1 cellular context compared by ENCODE assay signal in the genomic region with DNA sequence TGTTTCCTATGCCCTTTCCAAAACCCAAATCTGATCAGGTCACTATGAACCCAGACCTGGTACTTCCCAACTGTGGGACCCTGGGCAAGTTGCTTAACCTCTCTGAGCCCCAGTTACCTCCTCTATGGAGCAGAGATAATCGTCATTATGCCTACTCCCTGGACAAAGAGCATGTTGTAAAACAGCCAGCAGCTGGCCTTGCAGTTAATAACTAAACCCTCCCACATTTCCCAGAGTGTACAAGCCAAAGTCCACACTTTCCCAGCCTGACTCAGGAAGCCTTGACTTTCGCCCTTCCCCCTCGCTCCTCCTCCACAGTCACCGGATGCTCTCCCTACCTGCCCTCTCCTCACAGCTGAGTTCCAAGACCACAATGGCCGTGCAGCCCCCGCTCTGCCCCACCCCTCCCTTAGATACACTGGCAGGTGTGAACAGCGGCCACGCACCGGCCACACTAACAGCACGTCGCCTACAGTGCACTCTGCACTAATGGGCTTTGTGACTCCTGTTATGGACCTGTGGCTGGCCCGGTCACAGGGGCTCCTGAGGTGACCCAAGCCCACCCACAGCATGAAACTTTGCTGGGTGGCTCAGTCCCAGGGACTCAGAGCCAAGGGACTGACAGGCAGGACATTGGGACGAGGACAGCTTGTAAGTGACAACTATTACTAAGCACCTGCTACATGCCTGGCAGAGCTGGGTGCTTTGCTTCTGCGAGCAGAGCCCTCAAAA.
TF ChIP-seq lines count a peak whose summit lies in the region.

No MANE protein-coding gene starts in this region.

TF ChIP-seq in HepG2, 621 proteins besides CTCF, POLR2A, EP300 and RAD21 (continued from another document and continues in another):
- TF ChIP-seq, protein P1, sequence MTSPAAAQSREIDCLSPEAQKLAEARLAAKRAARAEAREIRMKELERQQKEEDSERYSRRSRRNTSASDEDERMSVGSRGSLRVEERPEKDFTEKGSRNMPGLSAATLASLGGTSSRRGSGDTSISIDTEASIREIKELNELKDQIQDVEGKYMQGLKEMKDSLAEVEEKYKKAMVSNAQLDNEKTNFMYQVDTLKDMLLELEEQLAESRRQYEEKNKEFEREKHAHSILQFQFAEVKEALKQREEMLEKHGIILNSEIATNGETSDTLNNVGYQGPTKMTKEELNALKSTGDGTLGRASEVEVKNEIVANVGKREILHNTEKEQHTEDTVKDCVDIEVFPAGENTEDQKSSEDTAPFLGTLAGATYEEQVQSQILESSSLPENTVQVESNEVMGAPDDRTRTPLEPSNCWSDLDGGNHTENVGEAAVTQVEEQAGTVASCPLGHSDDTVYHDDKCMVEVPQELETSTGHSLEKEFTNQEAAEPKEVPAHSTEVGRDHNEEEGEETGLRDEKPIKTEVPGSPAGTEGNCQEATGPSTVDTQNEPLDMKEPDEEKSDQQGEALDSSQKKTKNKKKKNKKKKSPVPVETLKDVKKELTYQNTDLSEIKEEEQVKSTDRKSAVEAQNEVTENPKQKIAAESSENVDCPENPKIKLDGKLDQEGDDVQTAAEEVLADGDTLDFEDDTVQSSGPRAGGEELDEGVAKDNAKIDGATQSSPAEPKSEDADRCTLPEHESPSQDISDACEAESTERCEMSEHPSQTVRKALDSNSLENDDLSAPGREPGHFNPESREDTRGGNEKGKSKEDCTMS (CRISPR knock-in tag; conservative IDR thresholded peaks at IDR 0.05) = no peak
- TF ChIP-seq, protein P2, sequence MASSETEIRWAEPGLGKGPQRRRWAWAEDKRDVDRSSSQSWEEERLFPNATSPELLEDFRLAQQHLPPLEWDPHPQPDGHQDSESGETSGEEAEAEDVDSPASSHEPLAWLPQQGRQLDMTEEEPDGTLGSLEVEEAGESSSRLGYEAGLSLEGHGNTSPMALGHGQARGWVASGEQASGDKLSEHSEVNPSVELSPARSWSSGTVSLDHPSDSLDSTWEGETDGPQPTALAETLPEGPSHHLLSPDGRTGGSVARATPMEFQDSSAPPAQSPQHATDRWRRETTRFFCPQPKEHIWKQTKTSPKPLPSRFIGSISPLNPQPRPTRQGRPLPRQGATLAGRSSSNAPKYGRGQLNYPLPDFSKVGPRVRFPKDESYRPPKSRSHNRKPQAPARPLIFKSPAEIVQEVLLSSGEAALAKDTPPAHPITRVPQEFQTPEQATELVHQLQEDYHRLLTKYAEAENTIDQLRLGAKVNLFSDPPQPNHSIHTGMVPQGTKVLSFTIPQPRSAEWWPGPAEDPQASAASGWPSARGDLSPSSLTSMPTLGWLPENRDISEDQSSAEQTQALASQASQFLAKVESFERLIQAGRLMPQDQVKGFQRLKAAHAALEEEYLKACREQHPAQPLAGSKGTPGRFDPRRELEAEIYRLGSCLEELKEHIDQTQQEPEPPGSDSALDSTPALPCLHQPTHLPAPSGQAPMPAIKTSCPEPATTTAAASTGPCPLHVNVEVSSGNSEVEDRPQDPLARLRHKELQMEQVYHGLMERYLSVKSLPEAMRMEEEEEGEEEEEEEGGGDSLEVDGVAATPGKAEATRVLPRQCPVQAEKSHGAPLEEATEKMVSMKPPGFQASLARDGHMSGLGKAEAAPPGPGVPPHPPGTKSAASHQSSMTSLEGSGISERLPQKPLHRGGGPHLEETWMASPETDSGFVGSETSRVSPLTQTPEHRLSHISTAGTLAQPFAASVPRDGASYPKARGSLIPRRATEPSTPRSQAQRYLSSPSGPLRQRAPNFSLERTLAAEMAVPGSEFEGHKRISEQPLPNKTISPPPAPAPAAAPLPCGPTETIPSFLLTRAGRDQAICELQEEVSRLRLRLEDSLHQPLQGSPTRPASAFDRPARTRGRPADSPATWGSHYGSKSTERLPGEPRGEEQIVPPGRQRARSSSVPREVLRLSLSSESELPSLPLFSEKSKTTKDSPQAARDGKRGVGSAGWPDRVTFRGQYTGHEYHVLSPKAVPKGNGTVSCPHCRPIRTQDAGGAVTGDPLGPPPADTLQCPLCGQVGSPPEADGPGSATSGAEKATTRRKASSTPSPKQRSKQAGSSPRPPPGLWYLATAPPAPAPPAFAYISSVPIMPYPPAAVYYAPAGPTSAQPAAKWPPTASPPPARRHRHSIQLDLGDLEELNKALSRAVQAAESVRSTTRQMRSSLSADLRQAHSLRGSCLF (CRISPR knock-in tag; IDR thresholded peaks at IDR 0.05; ENCODE audit: borderline replicate concordance) = no peak
- TF ChIP-seq GLI4 (CRISPR knock-in tag; IDR thresholded peaks at IDR 0.05; ENCODE audit: borderline replicate concordance) = peak; percentile 69; the same call in 1 of the 2 replicates
- TF ChIP-seq ZNF749 (CRISPR knock-in tag; IDR thresholded peaks at IDR 0.05; ENCODE audit: borderline replicate concordance) = peak; percentile 87
- TF ChIP-seq, protein P3, sequence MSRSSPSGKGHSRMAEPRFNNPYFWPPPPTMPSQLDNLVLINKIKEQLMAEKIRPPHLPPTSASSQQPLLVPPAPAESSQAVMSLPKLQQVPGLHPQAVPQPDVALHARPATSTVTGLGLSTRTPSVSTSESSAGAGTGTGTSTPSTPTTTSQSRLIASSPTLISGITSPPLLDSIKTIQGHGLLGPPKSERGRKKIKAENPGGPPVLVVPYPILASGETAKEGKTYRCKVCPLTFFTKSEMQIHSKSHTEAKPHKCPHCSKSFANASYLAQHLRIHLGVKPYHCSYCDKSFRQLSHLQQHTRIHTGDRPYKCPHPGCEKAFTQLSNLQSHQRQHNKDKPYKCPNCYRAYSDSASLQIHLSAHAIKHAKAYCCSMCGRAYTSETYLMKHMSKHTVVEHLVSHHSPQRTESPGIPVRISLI (CRISPR knock-in tag; IDR thresholded peaks at IDR 0.05; ENCODE audit: borderline replicate concordance) = 0 out of 2 replicates have a peak, but pooled peaks have one; percentile 49
- peak; percentile 55; the same call in 1 of the 2 replicates for TF ChIP-seq KAT7 (CRISPR knock-in tag; IDR thresholded peaks at IDR 0.05; ENCODE audit: borderline replicate concordance)
- TF ChIP-seq ZBTB3 (CRISPR knock-in tag; IDR thresholded peaks at IDR 0.05; ENCODE audit: borderline replicate concordance, low read depth) = peak; percentile 98
- TF ChIP-seq ZNF546 (CRISPR knock-in tag; conservative IDR thresholded peaks at IDR 0.05) = peak; percentile 96
- TF ChIP-seq IKZF4 (CRISPR knock-in tag; IDR thresholded peaks at IDR 0.05; ENCODE audit: borderline replicate concordance, low read depth, not compliant biosample characterization) = peak; percentile 87
- TF ChIP-seq, protein P4, sequence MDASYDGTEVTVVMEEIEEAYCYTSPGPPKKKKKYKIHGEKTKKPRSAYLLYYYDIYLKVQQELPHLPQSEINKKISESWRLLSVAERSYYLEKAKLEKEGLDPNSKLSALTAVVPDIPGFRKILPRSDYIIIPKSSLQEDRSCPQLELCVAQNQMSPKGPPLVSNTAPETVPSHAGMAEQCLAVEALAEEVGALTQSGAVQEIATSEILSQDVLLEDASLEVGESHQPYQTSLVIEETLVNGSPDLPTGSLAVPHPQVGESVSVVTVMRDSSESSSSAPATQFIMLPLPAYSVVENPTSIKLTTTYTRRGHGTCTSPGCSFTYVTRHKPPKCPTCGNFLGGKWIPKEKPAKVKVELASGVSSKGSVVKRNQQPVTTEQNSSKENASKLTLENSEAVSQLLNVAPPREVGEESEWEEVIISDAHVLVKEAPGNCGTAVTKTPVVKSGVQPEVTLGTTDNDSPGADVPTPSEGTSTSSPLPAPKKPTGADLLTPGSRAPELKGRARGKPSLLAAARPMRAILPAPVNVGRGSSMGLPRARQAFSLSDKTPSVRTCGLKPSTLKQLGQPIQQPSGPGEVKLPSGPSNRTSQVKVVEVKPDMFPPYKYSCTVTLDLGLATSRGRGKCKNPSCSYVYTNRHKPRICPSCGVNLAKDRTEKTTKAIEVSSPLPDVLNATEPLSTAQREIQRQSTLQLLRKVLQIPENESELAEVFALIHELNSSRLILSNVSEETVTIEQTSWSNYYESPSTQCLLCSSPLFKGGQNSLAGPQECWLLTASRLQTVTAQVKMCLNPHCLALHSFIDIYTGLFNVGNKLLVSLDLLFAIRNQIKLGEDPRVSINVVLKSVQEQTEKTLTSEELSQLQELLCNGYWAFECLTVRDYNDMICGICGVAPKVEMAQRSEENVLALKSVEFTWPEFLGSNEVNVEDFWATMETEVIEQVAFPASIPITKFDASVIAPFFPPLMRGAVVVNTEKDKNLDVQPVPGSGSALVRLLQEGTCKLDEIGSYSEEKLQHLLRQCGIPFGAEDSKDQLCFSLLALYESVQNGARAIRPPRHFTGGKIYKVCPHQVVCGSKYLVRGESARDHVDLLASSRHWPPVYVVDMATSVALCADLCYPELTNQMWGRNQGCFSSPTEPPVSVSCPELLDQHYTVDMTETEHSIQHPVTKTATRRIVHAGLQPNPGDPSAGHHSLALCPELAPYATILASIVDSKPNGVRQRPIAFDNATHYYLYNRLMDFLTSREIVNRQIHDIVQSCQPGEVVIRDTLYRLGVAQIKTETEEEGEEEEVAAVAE (CRISPR knock-in tag; IDR thresholded peaks at IDR 0.05; ENCODE audit: borderline replicate concordance) = peak; percentile 64; the same call in 1 of the 2 replicates
- TF ChIP-seq SPEN (CRISPR knock-in tag; IDR thresholded peaks at IDR 0.05; ENCODE audit: low read depth) = peak; percentile 95
- TF ChIP-seq ZNF713 (CRISPR knock-in tag; IDR thresholded peaks at IDR 0.05) = no peak
- TF ChIP-seq ZNF839 (CRISPR knock-in tag; IDR thresholded peaks at IDR 0.05; ENCODE audit: borderline replicate concordance) = 0 out of 2 replicates have a peak, but pooled peaks have one; percentile 52
- TF ChIP-seq ZNF589 (CRISPR knock-in tag; conservative IDR thresholded peaks at IDR 0.05) = peak; percentile 98
- TF ChIP-seq, protein P5, sequence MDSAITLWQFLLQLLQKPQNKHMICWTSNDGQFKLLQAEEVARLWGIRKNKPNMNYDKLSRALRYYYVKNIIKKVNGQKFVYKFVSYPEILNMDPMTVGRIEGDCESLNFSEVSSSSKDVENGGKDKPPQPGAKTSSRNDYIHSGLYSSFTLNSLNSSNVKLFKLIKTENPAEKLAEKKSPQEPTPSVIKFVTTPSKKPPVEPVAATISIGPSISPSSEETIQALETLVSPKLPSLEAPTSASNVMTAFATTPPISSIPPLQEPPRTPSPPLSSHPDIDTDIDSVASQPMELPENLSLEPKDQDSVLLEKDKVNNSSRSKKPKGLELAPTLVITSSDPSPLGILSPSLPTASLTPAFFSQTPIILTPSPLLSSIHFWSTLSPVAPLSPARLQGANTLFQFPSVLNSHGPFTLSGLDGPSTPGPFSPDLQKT (CRISPR knock-in tag; IDR thresholded peaks at IDR 0.05; ENCODE audit: borderline replicate concordance) = 0 out of 2 replicates have a peak, but pooled peaks have one; percentile 66
- TF ChIP-seq, protein P6, sequence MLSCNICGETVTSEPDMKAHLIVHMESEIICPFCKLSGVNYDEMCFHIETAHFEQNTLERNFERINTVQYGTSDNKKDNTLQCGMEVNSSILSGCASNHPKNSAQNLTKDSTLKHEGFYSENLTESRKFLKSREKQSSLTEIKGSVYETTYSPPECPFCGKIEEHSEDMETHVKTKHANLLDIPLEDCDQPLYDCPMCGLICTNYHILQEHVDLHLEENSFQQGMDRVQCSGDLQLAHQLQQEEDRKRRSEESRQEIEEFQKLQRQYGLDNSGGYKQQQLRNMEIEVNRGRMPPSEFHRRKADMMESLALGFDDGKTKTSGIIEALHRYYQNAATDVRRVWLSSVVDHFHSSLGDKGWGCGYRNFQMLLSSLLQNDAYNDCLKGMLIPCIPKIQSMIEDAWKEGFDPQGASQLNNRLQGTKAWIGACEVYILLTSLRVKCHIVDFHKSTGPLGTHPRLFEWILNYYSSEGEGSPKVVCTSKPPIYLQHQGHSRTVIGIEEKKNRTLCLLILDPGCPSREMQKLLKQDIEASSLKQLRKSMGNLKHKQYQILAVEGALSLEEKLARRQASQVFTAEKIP (CRISPR knock-in tag; IDR thresholded peaks at IDR 0.05; ENCODE audit: borderline replicate concordance) = no peak
- TF ChIP-seq, protein P7, sequence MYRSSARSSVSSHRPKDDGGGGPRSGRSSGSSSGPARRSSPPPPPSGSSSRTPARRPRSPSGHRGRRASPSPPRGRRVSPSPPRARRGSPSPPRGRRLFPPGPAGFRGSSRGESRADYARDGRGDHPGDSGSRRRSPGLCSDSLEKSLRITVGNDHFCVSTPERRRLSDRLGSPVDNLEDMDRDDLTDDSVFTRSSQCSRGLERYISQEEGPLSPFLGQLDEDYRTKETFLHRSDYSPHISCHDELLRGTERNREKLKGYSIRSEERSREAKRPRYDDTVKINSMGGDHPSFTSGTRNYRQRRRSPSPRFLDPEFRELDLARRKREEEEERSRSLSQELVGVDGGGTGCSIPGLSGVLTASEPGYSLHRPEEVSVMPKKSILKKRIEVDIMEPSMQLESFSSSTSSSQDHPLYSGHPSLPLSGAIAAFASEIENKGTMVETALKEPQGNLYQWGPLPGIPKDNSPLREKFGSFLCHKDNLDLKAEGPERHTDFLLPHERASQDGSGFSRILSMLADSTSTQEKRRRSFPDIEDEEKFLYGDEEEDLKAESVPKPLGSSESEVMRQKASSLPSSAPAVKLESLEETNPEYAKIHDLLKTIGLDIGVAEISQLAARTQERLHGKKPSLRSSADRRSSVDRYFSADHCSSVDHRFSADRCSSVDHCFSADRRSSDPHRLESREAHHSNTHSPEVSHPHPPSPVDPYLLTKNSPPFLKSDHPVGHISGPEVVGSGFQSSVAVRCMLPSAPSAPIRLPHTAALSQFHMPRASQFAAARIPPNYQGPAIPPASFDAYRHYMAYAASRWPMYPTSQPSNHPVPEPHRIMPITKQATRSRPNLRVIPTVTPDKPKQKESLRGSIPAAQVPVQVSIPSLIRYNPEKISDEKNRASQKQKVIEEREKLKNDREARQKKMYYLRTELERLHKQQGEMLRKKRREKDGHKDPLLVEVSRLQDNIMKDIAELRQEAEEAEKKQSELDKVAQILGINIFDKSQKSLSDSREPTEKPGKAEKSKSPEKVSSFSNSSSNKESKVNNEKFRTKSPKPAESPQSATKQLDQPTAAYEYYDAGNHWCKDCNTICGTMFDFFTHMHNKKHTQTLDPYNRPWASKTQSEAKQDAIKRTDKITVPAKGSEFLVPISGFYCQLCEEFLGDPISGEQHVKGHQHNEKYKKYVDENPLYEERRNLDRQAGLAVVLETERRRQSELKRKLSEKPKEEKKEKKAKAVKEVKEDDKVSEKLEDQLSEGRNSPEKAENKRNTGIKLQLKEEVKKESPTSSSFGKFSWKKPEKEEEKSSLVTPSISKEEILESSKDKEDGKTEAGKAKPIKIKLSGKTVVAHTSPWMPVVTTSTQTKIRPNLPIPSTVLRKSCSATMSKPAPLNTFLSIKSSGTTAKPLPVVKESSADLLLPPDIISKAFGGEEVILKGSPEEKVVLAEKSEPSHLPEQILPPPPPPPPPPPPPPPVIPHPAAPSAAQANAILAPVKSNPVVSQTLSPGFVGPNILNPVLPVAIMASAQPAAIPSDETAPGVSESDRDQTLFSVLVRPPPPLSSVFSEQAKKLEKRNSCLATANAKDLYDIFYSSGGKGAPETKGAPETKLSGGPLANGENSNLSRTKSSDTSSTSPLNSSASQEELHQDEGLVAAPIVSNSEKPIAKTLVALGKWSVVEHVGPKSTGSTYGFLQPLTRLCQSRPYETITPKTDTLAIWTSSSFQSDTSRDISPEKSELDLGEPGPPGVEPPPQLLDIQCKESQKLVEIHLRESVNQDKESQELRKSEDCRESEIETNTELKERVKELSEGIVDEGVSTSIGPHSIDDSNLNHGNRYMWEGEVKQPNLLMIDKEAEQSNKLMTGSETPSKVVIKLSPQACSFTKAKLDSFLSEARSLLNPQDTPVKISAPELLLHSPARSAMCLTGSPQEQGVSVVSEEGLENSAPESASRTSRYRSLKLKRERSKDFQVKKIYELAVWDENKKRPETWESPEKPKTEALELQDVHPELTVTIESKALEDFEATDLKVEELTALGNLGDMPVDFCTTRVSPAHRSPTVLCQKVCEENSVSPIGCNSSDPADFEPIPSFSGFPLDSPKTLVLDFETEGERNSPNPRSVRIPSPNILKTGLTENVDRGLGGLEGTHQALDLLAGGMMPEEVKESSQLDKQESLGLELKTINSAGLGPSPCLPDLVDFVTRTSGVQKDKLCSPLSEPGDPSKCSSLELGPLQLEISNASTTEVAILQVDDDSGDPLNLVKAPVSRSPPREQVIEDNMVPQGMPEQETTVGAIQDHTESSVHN (CRISPR knock-in tag; IDR thresholded peaks at IDR 0.05) = peak; percentile 89
- peak; percentile 94 for TF ChIP-seq CAMTA2 (CRISPR knock-in tag; IDR thresholded peaks at IDR 0.05; ENCODE audit: borderline replicate concordance)
